In genomic region chr15:37106490-37107001, GRCh38 we compare ENCODE assay signal across 8 cellular contexts. TPM values are rescaled to one million over a fixed set of nuclear protein-coding genes. Genes with fewer than 3 reads are reported as not detected.
DNase-seq lines count a peak whose midpoint lies in the region; ATAC-seq and TF ChIP-seq lines count a peak whose summit lies in the region.

No MANE protein-coding gene starts in this region.

- ATAC-seq in HG03520 (IDR thresholded peaks at IDR 0.05; ENCODE audit: unreplicated experiment): no peak
- ATAC-seq in GM21529 (IDR thresholded peaks at IDR 0.05; ENCODE audit: unreplicated experiment): no peak

- H3K4me1 ChIP-seq in breast epithelium (no peaks in the 10 kb centered on the region), mammary epithelial cell (ENCODE audit: insufficient read depth, low read length) (peaks cover 4% of the 10 kb centered on the region), uterus (no peaks in the 10 kb centered on the region)

- intact Hi-C loops in breast epithelium (cut with DNase I; ENCODE audit: low total_unique reads): loop anchor here (10.0 kb wide), 1 partner anchor 222 kb away; no protein-coding TSS in a partner anchor
- intact Hi-C loops in mammary epithelial cell (cut with micrococcal nuclease): loop anchor here (1.0 to 10.0 kb wide), 3 partner anchors 24 to 462 kb away; no protein-coding TSS in a partner anchor
- intact Hi-C loops in uterus (cut with DNase I; ENCODE audit: low total_unique reads): no loop called here

- TF ChIP-seq CTCF in breast epithelium (IDR thresholded peaks at IDR 0.05): no peak
- peak in 1 of 2 donors; percentile 26 for TF ChIP-seq CTCF in mammary epithelial cell (conservative IDR thresholded peaks at IDR 0.05 in 1 of 2, IDR thresholded peaks at IDR 0.05 in 1 of 2; ENCODE audit: extremely low read depth in 1 of 2, insufficient read depth in 1 of 2, low read depth in 1 of 2, low read length in 2 of 2)
- TF ChIP-seq CTCF in astrocyte of the spinal cord (IDR thresholded peaks at IDR 0.05; ENCODE audit: low read depth, low read length): peak; percentile 39
- no peak for TF ChIP-seq CTCF in uterus (IDR thresholded peaks at IDR 0.05)

- BruUV-seq in mammary epithelial cell (replicated peaks; lab: Mats Ljungman, UMichigan): no TSS peak

- no peak overlapping the region for H2AFZ ChIP-seq in mammary epithelial cell (ENCODE audit: low read depth, low read length)

- H3K79me2 ChIP-seq in mammary epithelial cell (ENCODE audit: insufficient read depth, low read length): no peaks in the 10 kb centered on the region

- H3K27me3 ChIP-seq in breast epithelium (peaks cover 0 to 14% of the 10 kb centered on the region in 2 donors), mammary epithelial cell (ENCODE audit: insufficient read depth, low read length) (peaks cover 10% of the 10 kb centered on the region), uterus (no peaks in the 10 kb centered on the region)

- H3K4me2 ChIP-seq in mammary epithelial cell (ENCODE audit: insufficient read depth, low read depth, low read length): no peak overlapping the region

- CTCF ChIA-PET in mammary epithelial cell (lab: Charles Lee; ENCODE audit: low non-redundant PET): no interaction called here

- 40% methylated on average over 16 of the region's 23 CpGs for WGBS in mammary epithelial cell (ENCODE audit: low coverage, missing lambda C conversion rate)

- H3K4me3 ChIP-seq in breast epithelium (peak overlapping the region; percentile 25 to 56 (median 34)), mammary epithelial cell (replicated peaks in 1 of 3; ENCODE audit: insufficient read depth in 1 of 3, low read depth in 2 of 3, low read length in 3 of 3) (no peak overlapping the region), astrocyte of the spinal cord (ENCODE audit: low read depth, low read length) (peak overlapping the region; percentile 21), uterus (peak overlapping the region; percentile 39 to 52)

- DNase-seq in breast epithelium (ENCODE audit: low spot score in 2 of 2) (no peak), mammary epithelial cell (no peak), astrocyte of the spinal cord (ENCODE audit: low read depth, low spot score) (peak; percentile 61), left kidney (ENCODE audit: low read depth, low spot score) (peak; percentile 90), uterus (peak; percentile 72 to 83)
- DNase-seq in activated effector memory CD4-positive, alpha-beta T cell treated with anti-CD3 and anti-CD28 coated beads, Interleukin-2, amount 50 U/mL, for 16 hours: no peak

- H3K9me3 ChIP-seq in breast epithelium (no peaks in the 10 kb centered on the region), mammary epithelial cell (replicated peaks; ENCODE audit: insufficient read depth, low read length) (no peaks in the 10 kb centered on the region), uterus (no peaks in the 10 kb centered on the region)

- dilution Hi-C loops in mammary epithelial cell (cut with HindIII; ENCODE audit: low sequenced_read_pairs): no loop called here

- TF ChIP-seq POLR2A in breast epithelium (IDR thresholded peaks at IDR 0.05) (no peak), uterus (IDR thresholded peaks at IDR 0.05) (no peak)

- in situ Hi-C loops in mammary epithelial cell (cut with MboI; ENCODE audit: low sequenced_read_pairs in 2 of 2): loop anchor here in 1 of 2 donors (10.0 to 25.0 kb wide), 2 partner anchors 222 to 594 kb away; no protein-coding TSS in a partner anchor
- in situ Hi-C loops in astrocyte of the spinal cord (cut with HindIII; ENCODE audit: low sequenced_read_pairs): no loop called here

- no peaks in the 10 kb centered on the region for H4K20me1 ChIP-seq in mammary epithelial cell (ENCODE audit: insufficient read depth, low read length)

- H3K9ac ChIP-seq in mammary epithelial cell (ENCODE audit: insufficient read depth, low read length): no peak overlapping the region

- H3K36me3 ChIP-seq in breast epithelium: no peaks in the 10 kb centered on the region
- no peaks in the 10 kb centered on the region for H3K36me3 ChIP-seq in mammary epithelial cell (ENCODE audit: insufficient read depth, low read length)
- H3K36me3 ChIP-seq in uterus: no peaks in the 10 kb centered on the region

- peak overlapping the region; percentile 65 to 79 for H3K27ac ChIP-seq in breast epithelium
- no peak overlapping the region for H3K27ac ChIP-seq in mammary epithelial cell (ENCODE audit: insufficient read depth, low read depth, low read length)
- H3K27ac ChIP-seq in uterus: peak overlapping the region; percentile 97

RNA-seq across cellular contexts. Expression of gene MEIS2, which starts 6.2 kb away (rescaled TPM):
- total RNA-seq in breast epithelium: 10 to 100 TPM; 18.2 to 55.8 (median 28.5) TPM
- 1 to 10 TPM; 6.7 to 8.4 TPM for total RNA-seq in mammary epithelial cell
- polyA plus RNA-seq in mammary epithelial cell: 8.4 TPM
- polyA minus RNA-seq in mammary epithelial cell: 1.3 TPM
- total RNA-seq in uterus: 100 to 1,000 TPM in 2 of 4 donors, 10 to 100 TPM in 2; 84.0 to 184 (median 112) TPM

Comparison
In these comparisons a context has a peak if more than half of its experiments do, and no peak if none do; other contexts are left out.
1. H3K4me3 ChIP-seq: peak in breast epithelium (3 of 3), astrocyte of the spinal cord (single experiment) and uterus (2 of 2); none in mammary epithelial cell (0 of 3).
2. DNase-seq: peak in astrocyte of the spinal cord (single experiment), left kidney (single experiment) and uterus (2 of 2); none in breast epithelium (0 of 2), mammary epithelial cell (single experiment) and activated effector memory CD4-positive, alpha-beta T cell treated with anti-CD3 and anti-CD28 coated beads, Interleukin-2, amount 50 U/mL, for 16 hours (single experiment).